In the genomic region with DNA sequence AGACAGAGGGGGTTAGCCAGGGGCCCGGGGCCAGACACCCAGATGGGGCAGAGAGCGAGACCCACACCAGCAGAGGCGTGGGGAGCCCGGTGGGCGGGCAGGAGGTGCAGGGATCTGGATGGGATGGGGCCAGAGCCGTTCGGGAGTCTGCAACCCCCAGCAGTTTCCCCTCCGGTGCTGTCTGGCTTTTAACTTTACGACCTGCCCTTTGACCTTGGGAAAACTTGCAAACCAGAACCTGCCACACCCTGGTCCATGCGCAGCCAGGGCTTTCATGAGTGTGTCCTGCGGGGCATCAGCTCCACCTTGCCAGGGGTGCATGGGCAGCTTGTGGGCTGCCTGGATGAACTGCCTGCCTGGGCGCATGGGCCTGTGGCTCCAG, we compare ENCODE assay signal across 1 cellular context.
TF ChIP-seq lines count a peak whose summit lies in the region.

No MANE protein-coding gene starts in this region.

TF ChIP-seq in H1, 55 proteins besides CTCF, POLR2A, EP300 and RAD21:
- TF ChIP-seq CHD2 (IDR thresholded peaks at IDR 0.05; ENCODE audit: low read length) (no peak), RFX5 (IDR thresholded peaks at IDR 0.05; ENCODE audit: borderline replicate concordance, low read depth, low read length) (no peak), TCF12 (IDR thresholded peaks at IDR 0.05; ENCODE audit: low read depth, low read length) (no peak), SIRT6 (IDR thresholded peaks at IDR 0.05; ENCODE audit: low read length) (no peak), HDAC2 (IDR thresholded peaks at IDR 0.05; ENCODE audit: borderline replicate concordance in 1 of 2, low read depth in 2 of 2, low read length in 2 of 2) (no peak), HDAC6 (IDR thresholded peaks at IDR 0.05; ENCODE audit: low read depth, low read length) (no peak), RBBP5 (IDR thresholded peaks at IDR 0.05; ENCODE audit: borderline replicate concordance, low read depth, low read length) (no peak), RXRA (IDR thresholded peaks at IDR 0.05; ENCODE audit: insufficient read depth, low read depth, low read length) (no peak), RNF2 (IDR thresholded peaks at IDR 0.05; ENCODE audit: borderline replicate concordance, low read depth, low read length, missing control alignments, poor library complexity, severe bottlenecking) (no peak), PHF8 (conservative IDR thresholded peaks at IDR 0.05; ENCODE audit: low read depth, low read length) (no peak), SP2 (IDR thresholded peaks at IDR 0.05; ENCODE audit: low read length) (no peak)
